ENCODE assay signal across 8 cellular contexts in genomic region chr1:22053018-22053860, GRCh38. TPM values are rescaled to one million over a fixed set of nuclear protein-coding genes. Genes with fewer than 3 reads are reported as not detected.
DNase-seq lines count a peak whose midpoint lies in the region; ATAC-seq and TF ChIP-seq lines count a peak whose summit lies in the region.

No MANE protein-coding gene starts in this region.

- no peaks in the 10 kb centered on the region for H3K9me3 Mint-ChIP-seq in activated T-helper 17 cell treated with anti-CD3 and anti-CD28 coated beads, Interleukin-2, amount 50 U/mL, for 72 hours
- peaks cover 0 to 7% (median 0%) of the 10 kb centered on the region in 11 donors for H3K9me3 Mint-ChIP-seq in naive thymus-derived CD4-positive, alpha-beta T cell

- H3K27me3 ChIP-seq in BJ (ENCODE audit: control insufficient read depth, insufficient read depth, low read length) = no peaks in the 10 kb centered on the region
- H3K27me3 ChIP-seq in naive thymus-derived CD4-positive, alpha-beta T cell (ENCODE audit: control insufficient read depth in 2 of 2, insufficient read depth in 2 of 2, low read length in 2 of 2) = no peaks in the 10 kb centered on the region
- no peaks in the 10 kb centered on the region for H3K27me3 ChIP-seq in suprapubic skin

- DNase-seq in BJ (ENCODE audit: low read depth) (no peak), OCI-LY7 (ENCODE audit: low spot score) (peak; percentile 69), fibroblast of peridontal ligament (ENCODE audit: extremely low read depth) (peak; percentile 77), suprapubic skin (ENCODE audit: low spot score in 2 of 2) (peak; percentile 79 to 82)
- DNase-seq in naive thymus-derived CD4-positive, alpha-beta T cell = peak; percentile 56 to 79 (median 62)

- TF ChIP-seq CTCF in BJ (IDR thresholded peaks at IDR 0.05; ENCODE audit: insufficient read depth, low read depth, low read length) (peak; percentile 8; the same call in 1 of the 2 replicates), OCI-LY7 (conservative IDR thresholded peaks at IDR 0.05; ENCODE audit: low read length) (no peak), suprapubic skin (IDR thresholded peaks at IDR 0.05) (no peak)

- peak overlapping the region; percentile 86 for H3K4me3 ChIP-seq in BJ (ENCODE audit: low read depth, low read length)
- peak overlapping the region; percentile 90 for H3K4me3 ChIP-seq in OCI-LY7 (ENCODE audit: low read depth, low read length, poor library complexity, severe bottlenecking)
- peak overlapping the region; percentile 74 for H3K4me3 ChIP-seq in naive thymus-derived CD4-positive, alpha-beta T cell (ENCODE audit: low read length)
- H3K4me3 ChIP-seq in suprapubic skin = peak overlapping the region; percentile 66

- peak overlapping the region; percentile 22; the same call in 1 of the 2 replicates for H2AFZ ChIP-seq in OCI-LY7 (ENCODE audit: low read length)

- H3K4me1 ChIP-seq in OCI-LY7 (ENCODE audit: insufficient read depth, low read length, poor library complexity, severe bottlenecking) (peaks cover 42% of the 10 kb centered on the region), suprapubic skin (peaks cover 57% of the 10 kb centered on the region)
- peaks cover 47 to 54% of the 10 kb centered on the region in 2 donors for H3K4me1 ChIP-seq in naive thymus-derived CD4-positive, alpha-beta T cell (ENCODE audit: control insufficient read depth in 2 of 2, insufficient read depth in 2 of 2, low read length in 2 of 2)

- peak overlapping the region; percentile 91 for H3K4me3 Mint-ChIP-seq in activated T-helper 17 cell treated with anti-CD3 and anti-CD28 coated beads, Interleukin-2, amount 50 U/mL, for 72 hours
- H3K4me3 Mint-ChIP-seq in naive thymus-derived CD4-positive, alpha-beta T cell = peak overlapping the region; percentile 96 to 100 (median 99)

- BruUV-seq in OCI-LY7 (replicated peaks; lab: Mats Ljungman, UMichigan) = no TSS peak

- H3K36me3 ChIP-seq in BJ (ENCODE audit: control insufficient read depth, insufficient read depth, low read length) = no peaks in the 10 kb centered on the region
- H3K36me3 ChIP-seq in OCI-LY7 (ENCODE audit: insufficient read depth, low read length) = peaks cover 38% of the 10 kb centered on the region
- peaks cover 0 to 11% (median 7%) of the 10 kb centered on the region in 3 experiments for H3K36me3 ChIP-seq in naive thymus-derived CD4-positive, alpha-beta T cell (ENCODE audit: control insufficient read depth in 2 of 3, insufficient read depth in 3 of 3, low read length in 3 of 3)
- H3K36me3 ChIP-seq in suprapubic skin = peaks cover 10% of the 10 kb centered on the region

- peak overlapping the region; percentile 92 for H3K4me2 ChIP-seq in OCI-LY7 (ENCODE audit: low read length)

- H3K27me3 Mint-ChIP-seq in activated T-helper 17 cell treated with anti-CD3 and anti-CD28 coated beads, Interleukin-2, amount 50 U/mL, for 72 hours = no peaks in the 10 kb centered on the region
- peaks cover 0 to 2% (median 0%) of the 10 kb centered on the region in 5 donors for H3K27me3 Mint-ChIP-seq in naive thymus-derived CD4-positive, alpha-beta T cell

- CTCF ChIA-PET in BJ (lab: Yijun Ruan, JAX) = interaction anchor here (0.7 to 2.5 kb wide), 4 partner anchors 13 to 363 kb away, joined by 3 to 6 read pairs (median 4); no protein-coding TSS in a partner anchor
- CTCF ChIA-PET in OCI-LY7 (lab: Charles Lee; ENCODE audit: unreplicated experiment) = interaction anchor here (0.5 to 1.1 kb wide), 2 partner anchors 13 to 110 kb away, joined by 3 to 4 read pairs; no protein-coding TSS in a partner anchor
- CTCF ChIA-PET in naive thymus-derived CD4-positive, alpha-beta T cell (lab: Charles Lee) = interaction anchor here (0.7 to 5.0 kb wide), 7 partner anchors 12 to 34 kb away, joined by 3 to 56 read pairs (median 3); no protein-coding TSS in a partner anchor

- ATAC-seq in GM19328 (IDR thresholded peaks at IDR 0.05; ENCODE audit: unreplicated experiment) (peak; percentile 34), HG03457 (IDR thresholded peaks at IDR 0.05; ENCODE audit: unreplicated experiment) (peak; percentile 23)
- ATAC-seq in activated T-helper 17 cell treated with anti-CD3 and anti-CD28 coated beads, Interleukin-2, amount 50 U/mL, for 72 hours (replicated peaks) = peak; percentile 34
- ATAC-seq in naive thymus-derived CD4-positive, alpha-beta T cell = peak; percentile 49

- H3K79me2 ChIP-seq in OCI-LY7 (ENCODE audit: insufficient read depth, low read depth, low read length) = peaks cover 54% of the 10 kb centered on the region

- peak overlapping the region; percentile 99 for H3K27ac Mint-ChIP-seq in activated T-helper 17 cell treated with anti-CD3 and anti-CD28 coated beads, Interleukin-2, amount 50 U/mL, for 72 hours
- H3K27ac Mint-ChIP-seq in naive thymus-derived CD4-positive, alpha-beta T cell = peak overlapping the region; percentile 91 to 100 (median 99)

- peaks cover 25% of the 10 kb centered on the region; the same call in 1 of the 2 replicates for H4K20me1 ChIP-seq in OCI-LY7 (ENCODE audit: insufficient read depth, low read length)

- TF ChIP-seq POLR2A in suprapubic skin (IDR thresholded peaks at IDR 0.05) = no peak

- POLR2A ChIA-PET in BJ (lab: Charles Lee) = interaction anchor here (0.6 kb wide), 2 partner anchors 90 to 402 kb away, joined by 4 to 8 read pairs; no protein-coding TSS in a partner anchor
- POLR2A ChIA-PET in OCI-LY7 (lab: Charles Lee) = interaction anchor here (0.6 to 3.5 kb wide), 6 partner anchors 8 to 292 kb away, joined by 3 to 32 read pairs (median 8); no protein-coding TSS in a partner anchor
- POLR2A ChIA-PET in naive thymus-derived CD4-positive, alpha-beta T cell (lab: Charles Lee) = interaction anchor here (1.0 to 16.8 kb wide), 11 partner anchors 13 to 760 kb away, joined by 3 to 774 read pairs (median 11); no protein-coding TSS in a partner anchor

- no peaks in the 10 kb centered on the region for H3K9me2 ChIP-seq in OCI-LY7 (ENCODE audit: insufficient read depth, low read length)

- peaks cover 41% of the 10 kb centered on the region for H3K4me1 Mint-ChIP-seq in activated T-helper 17 cell treated with anti-CD3 and anti-CD28 coated beads, Interleukin-2, amount 50 U/mL, for 72 hours
- peaks cover 46 to 80% (median 62%) of the 10 kb centered on the region in 7 donors for H3K4me1 Mint-ChIP-seq in naive thymus-derived CD4-positive, alpha-beta T cell

- H3K9me3 ChIP-seq in OCI-LY7 (ENCODE audit: low read length) (no peaks in the 10 kb centered on the region), suprapubic skin (no peaks in the 10 kb centered on the region)
- no peaks in the 10 kb centered on the region for H3K9me3 ChIP-seq in naive thymus-derived CD4-positive, alpha-beta T cell (ENCODE audit: control insufficient read depth in 2 of 3, low read length in 3 of 3)

- WGBS in suprapubic skin = under 1% methylated on average over 24 of the region's 70 CpGs

- no peak for TF ChIP-seq EP300 in suprapubic skin (IDR thresholded peaks at IDR 0.05)

- peaks cover 62% of the 10 kb centered on the region for H3K36me3 Mint-ChIP-seq in activated T-helper 17 cell treated with anti-CD3 and anti-CD28 coated beads, Interleukin-2, amount 50 U/mL, for 72 hours (ENCODE audit: low read depth)
- H3K36me3 Mint-ChIP-seq in naive thymus-derived CD4-positive, alpha-beta T cell = peaks cover 0 to 31% (median 18%) of the 10 kb centered on the region in 5 donors

- intact Hi-C loops in OCI-LY7 (cut with micrococcal nuclease; ENCODE audit: unreplicated experiment) = no loop called here
- intact Hi-C loops in naive thymus-derived CD4-positive, alpha-beta T cell (cut with micrococcal nuclease) = loop anchor here (1.0 to 5.0 kb wide), 3 partner anchors 28 to 40 kb away; no protein-coding TSS in a partner anchor

- H3K27ac ChIP-seq in OCI-LY7 (ENCODE audit: low read depth, low read length, poor library complexity, severe bottlenecking) = peak overlapping the region; percentile 70
- H3K27ac ChIP-seq in naive thymus-derived CD4-positive, alpha-beta T cell (ENCODE audit: low read depth, low read length) = peak overlapping the region; percentile 98
- peak overlapping the region; percentile 97 for H3K27ac ChIP-seq in suprapubic skin

RNA-seq across cellular contexts. Expression of gene CDC42, which starts 0.7 kb away (rescaled TPM):
- 148 and 304 TPM in 2 replicates for polyA plus RNA-seq in BJ (2011; rRNA removed)
- polyA minus RNA-seq in BJ (2011; rRNA and poly(A)+ RNA removed) = 150 and 189 TPM in 2 replicates
- total RNA-seq in OCI-LY7 (2014; rRNA removed; shearing (Covaris generic)) = 109 and 120 TPM in 2 replicates
- total RNA-seq in OCI-LY7 (2022) (157 and 163 TPM in 2 replicates), suprapubic skin (100 to 1,000 TPM; 108 to 223 (median 200) TPM)
- 100 to 1,000 TPM; 243 to 264 TPM for total RNA-seq in activated T-helper 17 cell treated with anti-CD3 and anti-CD28 coated beads, Interleukin-2, amount 50 U/mL, for 72 hours
- 100 to 1,000 TPM; 186 to 385 (median 305) TPM for total RNA-seq in naive thymus-derived CD4-positive, alpha-beta T cell
- 100 to 1,000 TPM; 186 to 427 TPM for polyA plus RNA-seq in naive thymus-derived CD4-positive, alpha-beta T cell

RNA-seq across cellular contexts. Expression of gene CELA3A, which starts 51.8 kb away (rescaled TPM):
- not detected in 2 replicates for polyA plus RNA-seq in BJ (2011; rRNA removed)
- not detected in 2 replicates for polyA minus RNA-seq in BJ (2011; rRNA and poly(A)+ RNA removed)
- not detected in 2 replicates for total RNA-seq in OCI-LY7 (2014; rRNA removed; shearing (Covaris generic))
- total RNA-seq in OCI-LY7 (2022) (not detected in 2 replicates), suprapubic skin (not detected)
- total RNA-seq in activated T-helper 17 cell treated with anti-CD3 and anti-CD28 coated beads, Interleukin-2, amount 50 U/mL, for 72 hours = not detected
- total RNA-seq in naive thymus-derived CD4-positive, alpha-beta T cell = not detected
- not detected for polyA plus RNA-seq in naive thymus-derived CD4-positive, alpha-beta T cell
